ENCODE assay signal across 13 cellular contexts in the genomic region with DNA sequence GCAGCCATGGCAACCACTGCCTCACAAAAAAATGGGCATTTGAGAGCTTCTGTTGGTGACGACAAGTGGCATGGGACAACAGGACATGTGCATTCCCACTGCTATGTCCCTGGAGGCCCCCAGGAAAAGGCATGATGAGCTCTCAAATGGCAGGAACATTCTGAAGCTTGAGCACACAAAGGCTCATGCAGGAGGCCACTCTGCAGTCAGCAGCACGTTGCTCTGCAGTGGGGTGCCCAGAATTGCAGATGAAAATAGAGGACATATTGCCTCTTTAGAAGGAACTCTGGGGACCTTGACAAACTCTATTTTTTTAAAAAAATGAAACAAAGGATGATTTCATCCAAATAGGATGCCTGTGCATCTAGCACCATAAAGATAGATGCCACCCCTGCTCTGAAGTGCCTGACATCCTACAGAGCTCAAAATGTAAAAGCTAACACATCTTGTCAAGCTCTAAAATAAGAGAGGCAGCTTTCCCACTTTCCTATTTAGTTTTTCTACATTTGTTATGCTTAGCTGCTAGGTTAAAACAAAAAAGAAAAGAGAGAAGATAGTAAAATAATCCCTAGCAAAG.
DNase-seq lines count a peak whose midpoint lies in the region; ATAC-seq and TF ChIP-seq lines count a peak whose summit lies in the region.
"Had no signal": no experiment of that assay in that cellular context is flagged by ENCODE, and none has a peak within 500 bp of the region (broad histone marks: within the 10 kb centered on the region; RNA-seq: fewer than 3 reads in every experiment).

No MANE protein-coding gene starts in this region.

- no peak overlapping the region for H3K27ac Mint-ChIP-seq in glutamatergic neuron (ENCODE audit: unreplicated experiment)
- H3K27ac Mint-ChIP-seq: B cell; CD8-positive, alpha-beta memory T cell had no signal

- no peaks in the 10 kb centered on the region for H3K36me3 Mint-ChIP-seq in glutamatergic neuron (ENCODE audit: unreplicated experiment)
- H3K36me3 Mint-ChIP-seq: CD8-positive, alpha-beta memory T cell had no signal

- ATAC-seq in HG03039 (IDR thresholded peaks at IDR 0.05; ENCODE audit: unreplicated experiment) = no peak

- H3K9me3 Mint-ChIP-seq in glutamatergic neuron (ENCODE audit: unreplicated experiment) = no peaks in the 10 kb centered on the region
- H3K9me3 Mint-ChIP-seq: CD8-positive, alpha-beta memory T cell had no signal

- peak; percentile 14 for DNase-seq in glutamatergic neuron
- DNase-seq in posterior cingulate gyrus = peak in 6 of 10 donors; percentile 17 to 83 (median 48)
- no peak for DNase-seq in activated CD4-positive, alpha-beta T cell treated with anti-CD3 and anti-CD28 coated beads, Interleukin-2, amount 50 U/mL, for 4 hours
- DNase-seq in kidney glomerular epithelial cell (lab: John Stamatoyannopoulos, UW) = no peak
- DNase-seq: CD8-positive, alpha-beta memory T cell; COR-L47; DMS 273 treated with DMSO at 0.1 percent for 48 hours; DND-41; EL had no signal

- intact Hi-C loops in posterior cingulate gyrus (cut with DNase I) = no loop called here

- H3K27ac ChIP-seq in VCaP = peak overlapping the region; percentile 16; the same call in 1 of the 2 replicates
- H3K27ac ChIP-seq: BLaER1 treated with 17β-estradiol and CSF1 and Interleukin-3, amounts not matched to agents 10 nM and 100 nM had no signal

- no peak for TF ChIP-seq CTCF in VCaP (conservative IDR thresholded peaks at IDR 0.05)
- no peak for TF ChIP-seq CTCF in glutamatergic neuron (IDR thresholded peaks at IDR 0.05; ENCODE audit: partially characterized antibody, unreplicated experiment)

- peaks cover 3% of the 10 kb centered on the region for H3K4me1 Mint-ChIP-seq in glutamatergic neuron (ENCODE audit: low read depth, unreplicated experiment)

- H3K27me3 Mint-ChIP-seq in glutamatergic neuron (ENCODE audit: unreplicated experiment) = peaks cover 2% of the 10 kb centered on the region

- H3K4me3 Mint-ChIP-seq in glutamatergic neuron (ENCODE audit: unreplicated experiment) = no peak overlapping the region
- H3K4me3 Mint-ChIP-seq: B cell; CD8-positive, alpha-beta memory T cell had no signal

Comparison
In these comparisons a context has a peak if more than half of its experiments do, and no peak if none do; other contexts are left out.
1. DNase-seq: peak in glutamatergic neuron (single experiment) and posterior cingulate gyrus (6 of 10); none in activated CD4-positive, alpha-beta T cell treated with anti-CD3 and anti-CD28 coated beads, Interleukin-2, amount 50 U/mL, for 4 hours (0 of 2) and kidney glomerular epithelial cell (single experiment).